14 cellular contexts compared by ENCODE assay signal in genomic region chr21:46604329-46604974, GRCh38. TPM values are rescaled to one million over a fixed set of nuclear protein-coding genes. Genes with fewer than 3 reads are reported as not detected.
A peak's percentile ranks its signal among the peaks of the same experiment; 100 is the strongest.
DNase-seq lines count a peak whose midpoint lies in the region; ATAC-seq and TF ChIP-seq lines count a peak whose summit lies in the region.
"Had no signal": no experiment of that assay in that cellular context is flagged by ENCODE, and none has a peak within 500 bp of the region (broad histone marks: within the 10 kb centered on the region; RNA-seq: fewer than 3 reads in every experiment).

No MANE protein-coding gene starts in this region.

- no peak overlapping the region for H3K9ac ChIP-seq in mammary epithelial cell (ENCODE audit: insufficient read depth, low read length)
- no peak overlapping the region for H3K9ac ChIP-seq in neural cell (ENCODE audit: low read length)

- H3K4me3 ChIP-seq in CD8-positive, alpha-beta memory T cell (ENCODE audit: low read length), result no peak overlapping the region
- H3K4me3 ChIP-seq in mammary epithelial cell (replicated peaks in 1 of 3; ENCODE audit: insufficient read depth in 1 of 3, low read depth in 2 of 3, low read length in 3 of 3) (no peak overlapping the region), neural cell (ENCODE audit: low read length) (no peak overlapping the region)

- ATAC-seq in HG03025 (IDR thresholded peaks at IDR 0.05; ENCODE audit: low FRiP score, unreplicated experiment), result no peak
- ATAC-seq: foreskin keratinocyte had no signal

- dilution Hi-C loops in mammary epithelial cell (cut with HindIII; ENCODE audit: low sequenced_read_pairs), result no loop called here

- H4K20me1 ChIP-seq in mammary epithelial cell (ENCODE audit: insufficient read depth, low read length) (no peaks in the 10 kb centered on the region), neural cell (ENCODE audit: insufficient read depth) (no peaks in the 10 kb centered on the region)

- in situ Hi-C loops in mammary epithelial cell (cut with MboI; ENCODE audit: low sequenced_read_pairs in 2 of 2), result no loop called here

- H3K4me2 ChIP-seq in mammary epithelial cell (ENCODE audit: insufficient read depth, low read depth, low read length), result no peak overlapping the region
- H3K4me2 ChIP-seq in neural cell (ENCODE audit: low read length), result no peak overlapping the region

- no peaks in the 10 kb centered on the region for H3K36me3 Mint-ChIP-seq in CD8-positive, alpha-beta memory T cell

- no peak for TF ChIP-seq RAD21 in neural cell (conservative IDR thresholded peaks at IDR 0.05)

- BruUV-seq in mammary epithelial cell (replicated peaks; lab: Mats Ljungman, UMichigan), result no TSS peak

- H3K4me3 Mint-ChIP-seq in CD8-positive, alpha-beta memory T cell, result peak overlapping the region in 6 of 7 donors; percentile 41 to 84 (median 70)
- H3K4me3 Mint-ChIP-seq: activated CD4-positive, alpha-beta memory T cell treated with anti-CD3 and anti-CD28 coated beads, Interleukin-2, amount 10 ng/mL, durations not matched to agents 7 days and 5 days had no signal

- 31% methylated on average over 9 of the region's 9 CpGs for WGBS in mammary epithelial cell (ENCODE audit: low coverage, missing lambda C conversion rate)

- H3K4me1 Mint-ChIP-seq in CD8-positive, alpha-beta memory T cell, result peaks cover 43 to 56% (median 46%) of the 10 kb centered on the region in 3 donors

- TF ChIP-seq CTCF in mammary epithelial cell (conservative IDR thresholded peaks at IDR 0.05 in 1 of 2, IDR thresholded peaks at IDR 0.05 in 1 of 2; ENCODE audit: extremely low read depth in 1 of 2, insufficient read depth in 1 of 2, low read depth in 1 of 2, low read length in 2 of 2), result no peak
- TF ChIP-seq CTCF in neural cell (IDR thresholded peaks at IDR 0.05; ENCODE audit: poor library complexity, severe bottlenecking), result no peak

- intact Hi-C loops in mammary epithelial cell (cut with micrococcal nuclease), result no loop called here

- peaks cover 38% of the 10 kb centered on the region for H3K4me1 ChIP-seq in CD8-positive, alpha-beta memory T cell (ENCODE audit: insufficient read depth, low read length)
- peaks cover 7% of the 10 kb centered on the region for H3K4me1 ChIP-seq in mammary epithelial cell (ENCODE audit: insufficient read depth, low read length)
- H3K4me1 ChIP-seq: foreskin keratinocyte had no signal

- no peaks in the 10 kb centered on the region for H3K36me3 ChIP-seq in CD8-positive, alpha-beta memory T cell (ENCODE audit: insufficient read depth, low read length)
- H3K36me3 ChIP-seq in KOPT-K1 (ENCODE audit: insufficient read depth, low read length), result no peaks in the 10 kb centered on the region
- H3K36me3 ChIP-seq in mammary epithelial cell (ENCODE audit: insufficient read depth, low read length), result no peaks in the 10 kb centered on the region
- H3K36me3 ChIP-seq in neural cell (ENCODE audit: insufficient read depth, low read length), result no peaks in the 10 kb centered on the region

- no peaks in the 10 kb centered on the region for H3K9me3 Mint-ChIP-seq in CD8-positive, alpha-beta memory T cell

- H3K27ac Mint-ChIP-seq in CD8-positive, alpha-beta memory T cell, result peak overlapping the region in 7 of 8 donors; percentile 62 to 89 (median 82)
- H3K27ac Mint-ChIP-seq: activated CD4-positive, alpha-beta memory T cell treated with anti-CD3 and anti-CD28 coated beads, Interleukin-2, amount 10 ng/mL, durations not matched to agents 7 days and 5 days had no signal

- H2AFZ ChIP-seq in mammary epithelial cell (ENCODE audit: low read depth, low read length) (peak overlapping the region; percentile 80), neural cell (ENCODE audit: low read depth, low read length) (no peak overlapping the region)

- H3K79me2 ChIP-seq in mammary epithelial cell (ENCODE audit: insufficient read depth, low read length), result no peaks in the 10 kb centered on the region
- H3K79me2 ChIP-seq in neural cell (replicated peaks; ENCODE audit: insufficient read depth, low read length), result no peaks in the 10 kb centered on the region

- POLR2A ChIA-PET in CD8-positive, alpha-beta memory T cell (lab: Charles Lee), result no interaction called here

- H3K27me3 Mint-ChIP-seq in CD8-positive, alpha-beta memory T cell, result no peaks in the 10 kb centered on the region
- H3K27me3 Mint-ChIP-seq: activated CD4-positive, alpha-beta memory T cell treated with anti-CD3 and anti-CD28 coated beads, Interleukin-2, amount 10 ng/mL, durations not matched to agents 7 days and 5 days had no signal

- H3K27ac ChIP-seq in CD8-positive, alpha-beta memory T cell (ENCODE audit: low read depth, low read length), result no peak overlapping the region
- peak overlapping the region; percentile 57 for H3K27ac ChIP-seq in KOPT-K1 (ENCODE audit: low read depth, low read length, poor library complexity, severe bottlenecking)
- no peak overlapping the region for H3K27ac ChIP-seq in mammary epithelial cell (ENCODE audit: insufficient read depth, low read depth, low read length)
- H3K27ac ChIP-seq in neural cell (ENCODE audit: low read length), result no peak overlapping the region
- H3K27ac ChIP-seq: foreskin keratinocyte had no signal

- H3K9me3 ChIP-seq in CD8-positive, alpha-beta memory T cell (ENCODE audit: low read length), result no peaks in the 10 kb centered on the region
- H3K9me3 ChIP-seq in KOPT-K1 (ENCODE audit: insufficient read depth, low read length, poor library complexity, severe bottlenecking) (no peaks in the 10 kb centered on the region), mammary epithelial cell (replicated peaks; ENCODE audit: insufficient read depth, low read length) (no peaks in the 10 kb centered on the region), neural cell (ENCODE audit: low read length) (no peaks in the 10 kb centered on the region)

- CTCF ChIA-PET in CD8-positive, alpha-beta memory T cell (lab: Charles Lee), result interaction anchor here (1.2 kb wide), 1 partner anchor 30 kb away, joined by 4 read pairs; no protein-coding TSS in a partner anchor
- CTCF ChIA-PET in mammary epithelial cell (lab: Charles Lee; ENCODE audit: low non-redundant PET), result no interaction called here

- H3F3A ChIP-seq in neural cell (ENCODE audit: insufficient read depth, low read length, poor library complexity, severe bottlenecking), result no peaks in the 10 kb centered on the region

- no peak for TF ChIP-seq EP300 in neural cell (conservative IDR thresholded peaks at IDR 0.05; ENCODE audit: poor library complexity, severe bottlenecking)

- H3K9me2 ChIP-seq in neural cell (ENCODE audit: insufficient read depth, low read length), result no peaks in the 10 kb centered on the region

- peak in 1 of 5 donors; percentile 31 for DNase-seq in CD8-positive, alpha-beta memory T cell
- DNase-seq in mammary epithelial cell (no peak), HCEC 1CT (no peak), CD1c-positive myeloid dendritic cell (ENCODE audit: extremely low spot score) (no peak)
- DNase-seq in stimulated activated naive CD4-positive, alpha-beta T cell (lab: John Stamatoyannopoulos, UW), result no peak
- DNase-seq: activated CD4-positive, alpha-beta memory T cell treated with anti-CD3 and anti-CD28 coated beads, Interleukin-2, amount 10 ng/mL, durations not matched to agents 7 days and 5 days; activated gamma-delta T cell treated with Interleukin-2 at 50 U/mL for 16 hours; foreskin keratinocyte; mesenchymal stem cell had no signal

- no peaks in the 10 kb centered on the region for H3K27me3 ChIP-seq in CD8-positive, alpha-beta memory T cell (ENCODE audit: insufficient read depth, low read length, poor library complexity, severe bottlenecking)
- H3K27me3 ChIP-seq in mammary epithelial cell (ENCODE audit: insufficient read depth, low read length) (no peaks in the 10 kb centered on the region), neural cell (ENCODE audit: insufficient read depth, low read depth, low read length) (no peaks in the 10 kb centered on the region)

TF ChIP-seq in neural cell, 6 proteins besides CTCF, POLR2A, EP300 and RAD21:
- TF ChIP-seq EZH2 (IDR thresholded peaks at IDR 0.05; ENCODE audit: borderline replicate concordance, insufficient read depth, low read length, poor library complexity, severe bottlenecking) (no peak), POLR2AphosphoS5 (IDR thresholded peaks at IDR 0.05) (peak; percentile 25)

RNA-seq across cellular contexts. Expression of gene S100B, which starts 0.4 kb away (rescaled TPM):
- 1 to 10 TPM in 1 of 2 experiments, under 1 TPM in 1; 0.91 to 1.4 TPM for total RNA-seq in CD8-positive, alpha-beta memory T cell
- polyA plus RNA-seq in CD8-positive, alpha-beta memory T cell, result 24.1 TPM
- total RNA-seq in mammary epithelial cell, result 1 to 10 TPM in 1 of 2 donors, not detected in 1; 1.2 TPM
- polyA plus RNA-seq in mammary epithelial cell, result 2.1 TPM
- polyA minus RNA-seq in mammary epithelial cell, result 9.3 TPM
- 1.4 TPM in 1 of 2 replicates, not detected in the other for polyA plus RNA-seq in neural cell
- not detected in 2 replicates for polyA minus RNA-seq in neural cell
- total RNA-seq: activated CD4-positive, alpha-beta memory T cell treated with anti-CD3 and anti-CD28 coated beads, Interleukin-2, amount 10 ng/mL, durations not matched to agents 7 days and 5 days; bronchial epithelial cell; foreskin keratinocyte; HT1080 had no signal

RNA-seq across cellular contexts. Expression of gene PRMT2, which starts 31.0 kb away (rescaled TPM):
- total RNA-seq in CD8-positive, alpha-beta memory T cell, result 10 to 100 TPM; 69.8 to 71.6 TPM
- polyA plus RNA-seq in CD8-positive, alpha-beta memory T cell, result 287 TPM
- 100 to 1,000 TPM in 1 of 2 donors, 10 to 100 TPM in 1; 83.8 to 108 TPM for total RNA-seq in mammary epithelial cell
- polyA plus RNA-seq in mammary epithelial cell (116 TPM), neural cell (313 and 343 TPM in 2 replicates)
- polyA minus RNA-seq in mammary epithelial cell (42.8 TPM), neural cell (263 and 269 TPM in 2 replicates)
